ENCODE assay signal across 18 cellular contexts in genomic region chr12:66323017-66323416, GRCh38. TPM values are rescaled to one million over a fixed set of nuclear protein-coding genes. Genes with fewer than 3 reads are reported as not detected.
DNase-seq lines count a peak whose midpoint lies in the region; ATAC-seq and TF ChIP-seq lines count a peak whose summit lies in the region.
"Had no signal": no experiment of that assay in that cellular context is flagged by ENCODE, and none has a peak within 500 bp of the region (broad histone marks: within the 10 kb centered on the region; RNA-seq: fewer than 3 reads in every experiment).

No MANE protein-coding gene starts in this region.

- no peaks in the 10 kb centered on the region for H3K4me1 ChIP-seq in CD8-positive, alpha-beta T cell (ENCODE audit: insufficient read depth, low read length)
- H3K4me1 ChIP-seq: BLaER1 had no signal

- H3K4me3 ChIP-seq in CD8-positive, alpha-beta T cell (ENCODE audit: low read depth, low read length), result no peak overlapping the region
- H3K4me3 ChIP-seq: BLaER1 had no signal

- no peak overlapping the region for H3K4me3 Mint-ChIP-seq in activated CD4-positive, alpha-beta T cell treated with anti-CD3 and anti-CD28 coated beads for 36 hours
- no peak overlapping the region for H3K4me3 Mint-ChIP-seq in activated CD4-positive, alpha-beta T cell treated with anti-CD3 and anti-CD28 coated beads, Interleukin-2, amount 10 ng/mL, durations not matched to agents 7 days and 5 days
- H3K4me3 Mint-ChIP-seq in activated naive CD4-positive, alpha-beta T cell treated with anti-CD3 and anti-CD28 coated beads, Interleukin-2, amount 50 U/mL, for 24 hours, result no peak overlapping the region
- H3K4me3 Mint-ChIP-seq in CD8-positive, alpha-beta T cell, result no peak overlapping the region
- no peak overlapping the region for H3K4me3 Mint-ChIP-seq in naive thymus-derived CD8-positive, alpha-beta T cell
- H3K4me3 Mint-ChIP-seq: H9 had no signal

- DNase-seq in activated CD4-positive, alpha-beta T cell treated with anti-CD3 and anti-CD28 coated beads for 36 hours, result no peak
- no peak for DNase-seq in activated CD4-positive, alpha-beta T cell treated with anti-CD3 and anti-CD28 coated beads, Interleukin-2, amount 10 ng/mL, durations not matched to agents 7 days and 5 days
- no peak for DNase-seq in activated naive CD4-positive, alpha-beta T cell (lab: John Stamatoyannopoulos, UW)
- no peak for DNase-seq in CD8-positive, alpha-beta T cell
- DNase-seq in naive thymus-derived CD8-positive, alpha-beta T cell, result no peak
- DNase-seq in AG08396 (ENCODE audit: low spot score), result no peak
- DNase-seq: AML-193, COR-L47, DMS153, DMS79 treated with DMSO at 0.1 percent for 48 hours, EL, GOT3, H9, IMR-90 had no signal

- H3K27ac Mint-ChIP-seq in activated CD4-positive, alpha-beta T cell treated with anti-CD3 and anti-CD28 coated beads for 36 hours, result peak overlapping the region; percentile 49
- no peak overlapping the region for H3K27ac Mint-ChIP-seq in activated CD4-positive, alpha-beta T cell treated with anti-CD3 and anti-CD28 coated beads, Interleukin-2, amount 10 ng/mL, durations not matched to agents 7 days and 5 days
- peak overlapping the region; percentile 38 for H3K27ac Mint-ChIP-seq in activated naive CD4-positive, alpha-beta T cell treated with anti-CD3 and anti-CD28 coated beads, Interleukin-2, amount 50 U/mL, for 24 hours
- peak overlapping the region; percentile 46 for H3K27ac Mint-ChIP-seq in CD8-positive, alpha-beta T cell
- H3K27ac Mint-ChIP-seq in naive thymus-derived CD8-positive, alpha-beta T cell, result peak overlapping the region in 6 of 10 donors; percentile 2 to 63 (median 40)
- H3K27ac Mint-ChIP-seq: H9 had no signal

- peaks cover 32% of the 10 kb centered on the region for H3K4me1 Mint-ChIP-seq in activated CD4-positive, alpha-beta T cell treated with anti-CD3 and anti-CD28 coated beads for 36 hours
- peaks cover 17% of the 10 kb centered on the region for H3K4me1 Mint-ChIP-seq in activated CD4-positive, alpha-beta T cell treated with anti-CD3 and anti-CD28 coated beads, Interleukin-2, amount 10 ng/mL, durations not matched to agents 7 days and 5 days
- peaks cover 76% of the 10 kb centered on the region for H3K4me1 Mint-ChIP-seq in activated naive CD4-positive, alpha-beta T cell treated with anti-CD3 and anti-CD28 coated beads, Interleukin-2, amount 50 U/mL, for 24 hours
- H3K4me1 Mint-ChIP-seq in CD8-positive, alpha-beta T cell (ENCODE audit: low read depth), result peaks cover 58% of the 10 kb centered on the region
- peaks cover 10 to 55% (median 41%) of the 10 kb centered on the region in 4 donors for H3K4me1 Mint-ChIP-seq in naive thymus-derived CD8-positive, alpha-beta T cell
- H3K4me1 Mint-ChIP-seq: H9 had no signal

- CTCF ChIA-PET in activated CD4-positive, alpha-beta T cell treated with anti-CD3 and anti-CD28 coated beads for 36 hours (lab: Charles Lee), result no interaction called here
- CTCF ChIA-PET in activated CD4-positive, alpha-beta T cell treated with anti-CD3 and anti-CD28 coated beads, Interleukin-2, amount 10 ng/mL, durations not matched to agents 7 days and 5 days (lab: Charles Lee), result no interaction called here
- CTCF ChIA-PET in CD8-positive, alpha-beta T cell (lab: Charles Lee), result interaction anchor here (0.7 kb wide), 1 partner anchor 8 kb away, joined by 3 read pairs; no protein-coding TSS in a partner anchor

- H3K27me3 Mint-ChIP-seq in activated CD4-positive, alpha-beta T cell treated with anti-CD3 and anti-CD28 coated beads for 36 hours, result no peaks in the 10 kb centered on the region
- no peaks in the 10 kb centered on the region for H3K27me3 Mint-ChIP-seq in activated CD4-positive, alpha-beta T cell treated with anti-CD3 and anti-CD28 coated beads, Interleukin-2, amount 10 ng/mL, durations not matched to agents 7 days and 5 days
- H3K27me3 Mint-ChIP-seq in activated naive CD4-positive, alpha-beta T cell treated with anti-CD3 and anti-CD28 coated beads, Interleukin-2, amount 50 U/mL, for 24 hours, result no peaks in the 10 kb centered on the region
- no peaks in the 10 kb centered on the region for H3K27me3 Mint-ChIP-seq in CD8-positive, alpha-beta T cell (ENCODE audit: low read depth)
- no peaks in the 10 kb centered on the region for H3K27me3 Mint-ChIP-seq in naive thymus-derived CD8-positive, alpha-beta T cell

- H3K9me3 Mint-ChIP-seq in activated CD4-positive, alpha-beta T cell treated with anti-CD3 and anti-CD28 coated beads for 36 hours (ENCODE audit: low read depth), result no peaks in the 10 kb centered on the region
- no peaks in the 10 kb centered on the region for H3K9me3 Mint-ChIP-seq in activated CD4-positive, alpha-beta T cell treated with anti-CD3 and anti-CD28 coated beads, Interleukin-2, amount 10 ng/mL, durations not matched to agents 7 days and 5 days
- H3K9me3 Mint-ChIP-seq in activated naive CD4-positive, alpha-beta T cell treated with anti-CD3 and anti-CD28 coated beads, Interleukin-2, amount 50 U/mL, for 24 hours, result no peaks in the 10 kb centered on the region
- H3K9me3 Mint-ChIP-seq in CD8-positive, alpha-beta T cell, result no peaks in the 10 kb centered on the region
- H3K9me3 Mint-ChIP-seq in naive thymus-derived CD8-positive, alpha-beta T cell, result no peaks in the 10 kb centered on the region
- H3K9me3 Mint-ChIP-seq: H9 had no signal

- no peaks in the 10 kb centered on the region for H3K9me3 ChIP-seq in CD8-positive, alpha-beta T cell (ENCODE audit: low read length)
- H3K9me3 ChIP-seq: BLaER1 had no signal

- no peak overlapping the region for H3K27ac ChIP-seq in CD8-positive, alpha-beta T cell (ENCODE audit: low read depth, low read length)
- H3K27ac ChIP-seq: 22Rv1, BLaER1 had no signal

- no peak for TF ChIP-seq CTCF in CD8-positive, alpha-beta T cell (IDR thresholded peaks at IDR 0.05)

- H3K27me3 ChIP-seq in CD8-positive, alpha-beta T cell (ENCODE audit: insufficient read depth, low read length), result no peaks in the 10 kb centered on the region
- H3K27me3 ChIP-seq: BLaER1 had no signal

- no peaks in the 10 kb centered on the region for H3K36me3 ChIP-seq in CD8-positive, alpha-beta T cell (ENCODE audit: insufficient read depth, low read length)

- intact Hi-C loops in activated CD4-positive, alpha-beta T cell treated with anti-CD3 and anti-CD28 coated beads for 36 hours (cut with DNase I, micrococcal nuclease), result no loop called here
- intact Hi-C loops in CD8-positive, alpha-beta T cell (cut with DNase I, micrococcal nuclease), result loop anchor here in 1 of 2 experiments (2.0 kb wide), 1 partner anchor 44 kb away; no protein-coding TSS in a partner anchor

- peak; percentile 51 for ATAC-seq in activated CD4-positive, alpha-beta T cell treated with anti-CD3 and anti-CD28 coated beads for 36 hours
- no peak for ATAC-seq in CD8-positive, alpha-beta T cell
- ATAC-seq in naive thymus-derived CD8-positive, alpha-beta T cell, result no peak
- ATAC-seq in HG03196 (IDR thresholded peaks at IDR 0.05; ENCODE audit: unreplicated experiment), result no peak

- POLR2A ChIA-PET in activated CD4-positive, alpha-beta T cell treated with anti-CD3 and anti-CD28 coated beads for 36 hours (lab: Charles Lee), result no interaction called here
- POLR2A ChIA-PET in activated CD4-positive, alpha-beta T cell treated with anti-CD3 and anti-CD28 coated beads, Interleukin-2, amount 10 ng/mL, durations not matched to agents 7 days and 5 days (lab: Charles Lee), result no interaction called here
- POLR2A ChIA-PET in CD8-positive, alpha-beta T cell (lab: Charles Lee), result no interaction called here
- POLR2A ChIA-PET in naive thymus-derived CD8-positive, alpha-beta T cell (lab: Charles Lee), result no interaction called here

- H3K36me3 Mint-ChIP-seq in activated CD4-positive, alpha-beta T cell treated with anti-CD3 and anti-CD28 coated beads for 36 hours (ENCODE audit: low read depth), result peaks cover 65% of the 10 kb centered on the region
- peaks cover 72% of the 10 kb centered on the region for H3K36me3 Mint-ChIP-seq in activated CD4-positive, alpha-beta T cell treated with anti-CD3 and anti-CD28 coated beads, Interleukin-2, amount 10 ng/mL, durations not matched to agents 7 days and 5 days (ENCODE audit: low read depth)
- peaks cover 31% of the 10 kb centered on the region for H3K36me3 Mint-ChIP-seq in activated naive CD4-positive, alpha-beta T cell treated with anti-CD3 and anti-CD28 coated beads, Interleukin-2, amount 50 U/mL, for 24 hours
- H3K36me3 Mint-ChIP-seq in CD8-positive, alpha-beta T cell, result peaks cover 85% of the 10 kb centered on the region
- H3K36me3 Mint-ChIP-seq in naive thymus-derived CD8-positive, alpha-beta T cell, result peaks cover 17 to 94% (median 50%) of the 10 kb centered on the region in 3 donors

RNA-seq across cellular contexts. Expression of gene HELB, which starts 20.7 kb away (rescaled TPM):
- 10 to 100 TPM; 21.0 to 23.6 TPM for total RNA-seq in activated CD4-positive, alpha-beta T cell treated with anti-CD3 and anti-CD28 coated beads for 36 hours
- total RNA-seq in activated CD4-positive, alpha-beta T cell treated with anti-CD3 and anti-CD28 coated beads, Interleukin-2, amount 10 ng/mL, durations not matched to agents 7 days and 5 days, result 10 to 100 TPM; 42.3 to 43.3 TPM
- total RNA-seq in CD8-positive, alpha-beta T cell, result 10 to 100 TPM; 26.9 to 27.0 TPM
- total RNA-seq in naive thymus-derived CD8-positive, alpha-beta T cell, result 10 to 100 TPM; 30.4 to 32.0 TPM
- polyA plus RNA-seq in naive thymus-derived CD8-positive, alpha-beta T cell, result 10 to 100 TPM; 22.0 to 28.7 (median 27.6) TPM
